8 cellular contexts compared by ENCODE assay signal in genomic region chr3:49856181-49857005, GRCh38. TPM values are rescaled to one million over a fixed set of nuclear protein-coding genes. Genes with fewer than 3 reads are reported as not detected.
DNase-seq lines count a peak whose midpoint lies in the region; ATAC-seq and TF ChIP-seq lines count a peak whose summit lies in the region.

Gene TRAIP, minus strand, starts transcription at chr3:49856564. Its CDS starts 111 bp downstream, at chr3:49856453.

- no peaks in the 10 kb centered on the region for H3K36me3 Mint-ChIP-seq in dendritic cell treated with granulocyte-macrophage colony-stimulating factor and Interleukin-4, amounts not matched to agents 40 ng/mL and 50 ng/mL, for 4 days (ENCODE audit: low read depth)

- H3K27me3 Mint-ChIP-seq in dendritic cell treated with granulocyte-macrophage colony-stimulating factor and Interleukin-4, amounts not matched to agents 40 ng/mL and 50 ng/mL, for 4 days, result no peaks in the 10 kb centered on the region

- H3K4me1 Mint-ChIP-seq in dendritic cell treated with granulocyte-macrophage colony-stimulating factor and Interleukin-4, amounts not matched to agents 40 ng/mL and 50 ng/mL, for 4 days (ENCODE audit: low read depth), result peaks cover 10% of the 10 kb centered on the region

- no peak for TF ChIP-seq CTCF in C4-2B (conservative IDR thresholded peaks at IDR 0.05)
- TF ChIP-seq CTCF in left lung (IDR thresholded peaks at IDR 0.05), result no peak

- peak; percentile 91 for DNase-seq in NCI-H748 (lab: John Stamatoyannopoulos, UW; ENCODE audit: unreplicated experiment)
- peak; percentile 94 for DNase-seq in activated CD4-positive, alpha-beta T cell treated with anti-CD3 and anti-CD28 coated beads, Interleukin-2, amount 50 U/mL, for 1 hour
- DNase-seq in left lung, result peak; percentile 93 to 94
- DNase-seq in stimulated activated CD4-positive, alpha-beta T cell treated with anti-CD3 and anti-CD28 coated beads, Interleukin-2, amount 100 ng/mL, for 4 hours (ENCODE audit: low read depth), result peak; percentile 90

- H3K9me3 Mint-ChIP-seq in dendritic cell treated with granulocyte-macrophage colony-stimulating factor and Interleukin-4, amounts not matched to agents 40 ng/mL and 50 ng/mL, for 4 days, result no peaks in the 10 kb centered on the region

- H3K9me3 ChIP-seq in left lung, result no peaks in the 10 kb centered on the region

- no peaks in the 10 kb centered on the region for H3K36me3 ChIP-seq in left lung

- peak within 1 kb of the TSS; percentile 82 for H3K4me3 Mint-ChIP-seq in dendritic cell treated with granulocyte-macrophage colony-stimulating factor and Interleukin-4, amounts not matched to agents 40 ng/mL and 50 ng/mL, for 4 days

- intact Hi-C loops in dendritic cell treated with granulocyte-macrophage colony-stimulating factor and Interleukin-4, amounts not matched to agents 40 ng/mL and 50 ng/mL, for 4 days (cut with micrococcal nuclease), result no loop called here
- intact Hi-C loops in left lung (cut with DNase I), result no loop called here

- H3K27me3 ChIP-seq in left lung, result no peaks in the 10 kb centered on the region

- peak within 1 kb of the TSS; percentile 80 for H3K27ac ChIP-seq in C4-2B
- peak within 1 kb of the TSS; percentile 65 to 76 for H3K27ac ChIP-seq in left lung

- H3K4me1 ChIP-seq in left lung, result peaks cover 0 to 17% of the 10 kb centered on the region in 2 donors

- peak within 1 kb of the TSS; percentile 76 for H3K27ac Mint-ChIP-seq in dendritic cell treated with granulocyte-macrophage colony-stimulating factor and Interleukin-4, amounts not matched to agents 40 ng/mL and 50 ng/mL, for 4 days

- ATAC-seq in GM19351 (IDR thresholded peaks at IDR 0.05; ENCODE audit: unreplicated experiment) (peak; percentile 97), HG03520 (IDR thresholded peaks at IDR 0.05; ENCODE audit: unreplicated experiment) (peak; percentile 77), left lung (peak; percentile 100)

- H3K4me3 ChIP-seq in left lung, result peak within 1 kb of the TSS; percentile 51 to 64

RNA-seq across cellular contexts. Expression of gene TRAIP, which starts in this region (rescaled TPM):
- 1 to 10 TPM; 2.4 to 2.5 TPM for total RNA-seq in left lung

Comparison
In these comparisons a context has a peak if more than half of its experiments do, and no peak if none do; other contexts are left out.
1. Peak in every context shown above with its lines: DNase-seq, ATAC-seq, H3K4me3 ChIP-seq and H3K27ac ChIP-seq.